Comparison of ENCODE assay signal across 9 cellular contexts in genomic region chr2:43075906-43076585, GRCh38.
DNase-seq lines count a peak whose midpoint lies in the region; FAIRE-seq and TF ChIP-seq lines count a peak whose summit lies in the region.
"Had no signal": no experiment of that assay in that cellular context is flagged by ENCODE, and none has a peak within 500 bp of the region (broad histone marks: within the 10 kb centered on the region; RNA-seq: fewer than 3 reads in every experiment).

No MANE protein-coding gene starts in this region.

- H3K9me3 ChIP-seq in subcutaneous abdominal adipose tissue (ENCODE audit: control insufficient read depth in 5 of 5, low read length in 5 of 5), result no peaks in the 10 kb centered on the region
- no peaks in the 10 kb centered on the region for H3K9me3 ChIP-seq in WERI-Rb-1 (ENCODE audit: severe bottlenecking)

- POLR2A ChIA-PET in activated CD4-positive, alpha-beta T cell treated with anti-CD3 and anti-CD28 coated beads, Interleukin-2, amount 10 ng/mL, durations not matched to agents 7 days and 5 days (lab: Charles Lee), result no interaction called here

- H3K27ac Mint-ChIP-seq in HFFc6, result peak overlapping the region; percentile 97
- H3K27ac Mint-ChIP-seq in activated CD4-positive, alpha-beta T cell treated with anti-CD3 and anti-CD28 coated beads, Interleukin-2, amount 10 ng/mL, durations not matched to agents 7 days and 5 days, result no peak overlapping the region

- H3K4me3 Mint-ChIP-seq in HFFc6, result peak overlapping the region; percentile 63
- no peak overlapping the region for H3K4me3 Mint-ChIP-seq in activated CD4-positive, alpha-beta T cell treated with anti-CD3 and anti-CD28 coated beads, Interleukin-2, amount 10 ng/mL, durations not matched to agents 7 days and 5 days

- H3K36me3 Mint-ChIP-seq in HFFc6 (ENCODE audit: low read depth), result no peaks in the 10 kb centered on the region; the same call in 1 of the 2 replicates
- peaks cover 2% of the 10 kb centered on the region for H3K36me3 Mint-ChIP-seq in activated CD4-positive, alpha-beta T cell treated with anti-CD3 and anti-CD28 coated beads, Interleukin-2, amount 10 ng/mL, durations not matched to agents 7 days and 5 days (ENCODE audit: low read depth)

- H3K36me3 ChIP-seq in bronchial epithelial cell (ENCODE audit: control insufficient read depth, insufficient read depth, low read length) (no peaks in the 10 kb centered on the region), subcutaneous abdominal adipose tissue (ENCODE audit: control insufficient read depth in 5 of 5, insufficient read depth in 5 of 5, low read length in 5 of 5) (no peaks in the 10 kb centered on the region), WERI-Rb-1 (no peaks in the 10 kb centered on the region)

- H3K27me3 ChIP-seq in bronchial epithelial cell (ENCODE audit: control insufficient read depth, insufficient read depth, low read length), result no peaks in the 10 kb centered on the region
- no peaks in the 10 kb centered on the region for H3K27me3 ChIP-seq in subcutaneous abdominal adipose tissue (ENCODE audit: control insufficient read depth in 5 of 5, insufficient read depth in 4 of 5, low read length in 5 of 5)
- no peaks in the 10 kb centered on the region for H3K27me3 ChIP-seq in WERI-Rb-1 (ENCODE audit: insufficient read depth, low read depth, severe bottlenecking)

- DNase-seq in HFFc6 (peak; percentile 74), bronchial epithelial cell (ENCODE audit: low read depth) (peak; percentile 68), kidney glomerular epithelial cell (lab: John Stamatoyannopoulos, UW) (peak; percentile 65), SW 1271 (lab: John Stamatoyannopoulos, UW) (no peak), WERI-Rb-1 (no peak), T-helper 9 cell (no peak)
- no peak for DNase-seq in activated CD4-positive, alpha-beta T cell treated with anti-CD3 and anti-CD28 coated beads, Interleukin-2, amount 10 ng/mL, durations not matched to agents 7 days and 5 days
- DNase-seq: foreskin melanocyte had no signal

- no peaks in the 10 kb centered on the region; the same call in none of the 2 replicates for H3K27me3 Mint-ChIP-seq in HFFc6 (ENCODE audit: insufficient read depth)
- H3K27me3 Mint-ChIP-seq in activated CD4-positive, alpha-beta T cell treated with anti-CD3 and anti-CD28 coated beads, Interleukin-2, amount 10 ng/mL, durations not matched to agents 7 days and 5 days, result no peaks in the 10 kb centered on the region

- peaks cover 75% of the 10 kb centered on the region for H3K4me1 Mint-ChIP-seq in HFFc6 (ENCODE audit: low read depth)
- H3K4me1 Mint-ChIP-seq in activated CD4-positive, alpha-beta T cell treated with anti-CD3 and anti-CD28 coated beads, Interleukin-2, amount 10 ng/mL, durations not matched to agents 7 days and 5 days, result peaks cover 5% of the 10 kb centered on the region

- H3K4me3 ChIP-seq in bronchial epithelial cell (ENCODE audit: low read depth, low read length) (no peak overlapping the region), subcutaneous abdominal adipose tissue (ENCODE audit: low read depth in 1 of 5, low read length in 5 of 5) (peak overlapping the region in 1 of 5 donors; percentile 26), WERI-Rb-1 (ENCODE audit: low read depth, low read length) (no peak overlapping the region)

- no peak for FAIRE-seq in bronchial epithelial cell (lab: Jason Lieb, UNC)

- CTCF ChIA-PET in activated CD4-positive, alpha-beta T cell treated with anti-CD3 and anti-CD28 coated beads, Interleukin-2, amount 10 ng/mL, durations not matched to agents 7 days and 5 days (lab: Charles Lee), result no interaction called here

- peak overlapping the region in 1 of 5 donors; percentile 35 for H3K9ac ChIP-seq in subcutaneous abdominal adipose tissue (ENCODE audit: low read length in 5 of 5)

- no peaks in the 10 kb centered on the region for H3K9me3 Mint-ChIP-seq in HFFc6
- no peaks in the 10 kb centered on the region for H3K9me3 Mint-ChIP-seq in activated CD4-positive, alpha-beta T cell treated with anti-CD3 and anti-CD28 coated beads, Interleukin-2, amount 10 ng/mL, durations not matched to agents 7 days and 5 days

- H3K27ac ChIP-seq in subcutaneous abdominal adipose tissue (ENCODE audit: low read depth, low read length) (peak overlapping the region; percentile 73), WERI-Rb-1 (no peak overlapping the region)

- TF ChIP-seq CTCF in HFFc6 (IDR thresholded peaks at IDR 0.05) (no peak), bronchial epithelial cell (IDR thresholded peaks at IDR 0.05; ENCODE audit: insufficient read depth, low read length, severe bottlenecking) (no peak), WERI-Rb-1 (IDR thresholded peaks at IDR 0.05; ENCODE audit: low read depth, low read length) (no peak)

- peaks cover 32 to 62% (median 58%) of the 10 kb centered on the region in 5 donors for H3K4me1 ChIP-seq in subcutaneous abdominal adipose tissue (ENCODE audit: control insufficient read depth in 5 of 5, insufficient read depth in 5 of 5, low read length in 5 of 5)

Comparison
In these comparisons a context has a peak if more than half of its experiments do, and no peak if none do; other contexts are left out.
1. DNase-seq: peak in HFFc6 (single experiment), bronchial epithelial cell (single experiment) and kidney glomerular epithelial cell (single experiment); none in activated CD4-positive, alpha-beta T cell treated with anti-CD3 and anti-CD28 coated beads, Interleukin-2, amount 10 ng/mL, durations not matched to agents 7 days and 5 days (single experiment), SW 1271 (0 of 2), WERI-Rb-1 (single experiment) and T-helper 9 cell (single experiment).